ENCODE assay signal across 8 cellular contexts in genomic region chr2:231199219-231199618, GRCh38. TPM values are rescaled to one million over a fixed set of nuclear protein-coding genes. Genes with fewer than 3 reads are reported as not detected.
DNase-seq lines count a peak whose midpoint lies in the region; ATAC-seq, FAIRE-seq and TF ChIP-seq lines count a peak whose summit lies in the region.

No MANE protein-coding gene starts in this region.

- peaks cover 17% of the 10 kb centered on the region for H3K9me3 Mint-ChIP-seq in GM23338

- FAIRE-seq in GM12892 (lab: Jason Lieb, UNC), result no peak

- H3K4me2 ChIP-seq in GM23338, result peak overlapping the region; percentile 97
- H3K4me2 ChIP-seq in SU-DHL-6 (ENCODE audit: low read depth, low read length, poor library complexity, severe bottlenecking), result peak overlapping the region; percentile 94
- peak overlapping the region; percentile 92 for H3K4me2 ChIP-seq in skeletal muscle satellite cell (ENCODE audit: low read length)

- H3F3A ChIP-seq in GM23338 (replicated peaks; ENCODE audit: low read depth) (peaks cover 11% of the 10 kb centered on the region), SU-DHL-6 (ENCODE audit: insufficient read depth) (no peaks in the 10 kb centered on the region)

- no peak overlapping the region for H3K27ac Mint-ChIP-seq in GM23338

- no peaks in the 10 kb centered on the region for H3K27me3 ChIP-seq in GM23338 (ENCODE audit: insufficient read depth)
- H3K27me3 ChIP-seq in SU-DHL-6 (ENCODE audit: low read length), result no peaks in the 10 kb centered on the region
- H3K27me3 ChIP-seq in skeletal muscle satellite cell (ENCODE audit: control insufficient read depth, insufficient read depth, low read length), result peaks cover 4% of the 10 kb centered on the region

- H3K9me2 ChIP-seq in GM23338 (ENCODE audit: insufficient read depth), result no peaks in the 10 kb centered on the region
- H3K9me2 ChIP-seq in SU-DHL-6 (replicated peaks; ENCODE audit: insufficient read depth, low read length), result no peaks in the 10 kb centered on the region

- H3K4me3 ChIP-seq in GM23338 (peak overlapping the region; percentile 95), SU-DHL-6 (ENCODE audit: insufficient read depth, low read length, poor library complexity, severe bottlenecking) (peak overlapping the region; percentile 93), foreskin fibroblast (ENCODE audit: low read depth in 1 of 2, low read length in 2 of 2) (peak overlapping the region; percentile 80 to 98), skeletal muscle satellite cell (ENCODE audit: low read length) (peak overlapping the region; percentile 90)

- TF ChIP-seq CTCF in GM23338 (conservative IDR thresholded peaks at IDR 0.05; ENCODE audit: low read depth in 2 of 2), result no peak
- no peak for TF ChIP-seq CTCF in SU-DHL-6 (IDR thresholded peaks at IDR 0.05; ENCODE audit: insufficient read depth, low read length, poor library complexity, severe bottlenecking)
- no peak for TF ChIP-seq CTCF in foreskin fibroblast (IDR thresholded peaks at IDR 0.05; ENCODE audit: low read depth, low read length)

- TF ChIP-seq POLR2A in GM12892 (IDR thresholded peaks at IDR 0.05; ENCODE audit: low read depth, low read length), result no peak

- ATAC-seq in GM23338 (no peak), GM18867 (IDR thresholded peaks at IDR 0.05; ENCODE audit: unreplicated experiment) (no peak), GM19351 (IDR thresholded peaks at IDR 0.05; ENCODE audit: unreplicated experiment) (no peak)
- ATAC-seq in activated CD4-positive, CD25-positive, alpha-beta regulatory T cell treated with anti-CD3 and anti-CD28 coated beads, Interleukin-2, amount 50 U/mL, for 24 hours, result no peak

- H3K36me3 ChIP-seq in GM23338 (ENCODE audit: insufficient read depth) (no peaks in the 10 kb centered on the region; the same call in 1 of the 2 replicates), SU-DHL-6 (ENCODE audit: low read length) (no peaks in the 10 kb centered on the region), skeletal muscle satellite cell (ENCODE audit: insufficient read depth, low read length) (peaks cover 12% of the 10 kb centered on the region)

- H3K27ac ChIP-seq in GM23338 (ENCODE audit: low read depth) (peak overlapping the region; percentile 63; the same call in 1 of the 2 replicates), SU-DHL-6 (ENCODE audit: low read depth, low read length) (no peak overlapping the region)

- H3K9ac ChIP-seq in SU-DHL-6 (ENCODE audit: low read length) (peak overlapping the region; percentile 86), skeletal muscle satellite cell (ENCODE audit: low read depth, low read length) (peak overlapping the region; percentile 83)

- peaks cover 32% of the 10 kb centered on the region for H3K36me3 Mint-ChIP-seq in GM23338 (ENCODE audit: low read depth)

- H3K9me3 ChIP-seq in SU-DHL-6 (ENCODE audit: insufficient read depth, low read length) (no peaks in the 10 kb centered on the region), skeletal muscle satellite cell (replicated peaks; ENCODE audit: low read length) (no peaks in the 10 kb centered on the region)

- DNase-seq in GM23338 (ENCODE audit: low spot score) (no peak), foreskin fibroblast (peak; percentile 59 to 82), GM12892 (ENCODE audit: insufficient read length) (no peak)

- H4K20me1 ChIP-seq in GM23338 (replicated peaks; ENCODE audit: insufficient read depth), result no peaks in the 10 kb centered on the region
- no peaks in the 10 kb centered on the region for H4K20me1 ChIP-seq in SU-DHL-6 (ENCODE audit: low read depth, low read length)

- peak overlapping the region; percentile 96 for H3K4me3 Mint-ChIP-seq in GM23338

- H3K4me1 Mint-ChIP-seq in GM23338, result peaks cover 19% of the 10 kb centered on the region

- H2AFZ ChIP-seq in GM23338 (peak overlapping the region; percentile 78), SU-DHL-6 (ENCODE audit: low read depth, low read length, severe bottlenecking) (peak overlapping the region; percentile 3)

- H3K79me2 ChIP-seq in GM23338 (replicated peaks; ENCODE audit: insufficient read depth) (peaks cover 36% of the 10 kb centered on the region; the same call in 1 of the 2 replicates), SU-DHL-6 (ENCODE audit: insufficient read depth, low read length) (no peaks in the 10 kb centered on the region)

- peaks cover 5% of the 10 kb centered on the region for H3K27me3 Mint-ChIP-seq in GM23338 (ENCODE audit: insufficient read depth, low read depth, poor library complexity)

- H3K4me1 ChIP-seq in GM23338 (ENCODE audit: insufficient read depth) (peaks cover 13% of the 10 kb centered on the region), skeletal muscle satellite cell (ENCODE audit: control insufficient read depth, insufficient read depth, low read length) (peaks cover 20% of the 10 kb centered on the region)

TF ChIP-seq in GM23338, 12 proteins besides CTCF, POLR2A, EP300 and RAD21 (continues in another document):
- TF ChIP-seq ZNF331 (CRISPR knock-in tag; IDR thresholded peaks at IDR 0.05; ENCODE audit: low read depth) (no peak), REST (IDR thresholded peaks at IDR 0.05; ENCODE audit: unreplicated experiment) (no peak), EZH2 (IDR thresholded peaks at IDR 0.05; ENCODE audit: low read depth, unreplicated experiment) (no peak), EZH2phosphoT487 (IDR thresholded peaks at IDR 0.05; ENCODE audit: unreplicated experiment) (no peak)

RNA-seq across cellular contexts. Expression of gene ARMC9, which starts 0.8 kb away (rescaled TPM):
- 56.0 and 63.6 TPM in 2 replicates for total RNA-seq in GM23338 (2014; rRNA removed; shearing (Covaris generic))
- polyA plus RNA-seq in GM23338 (2016; fragmentation: Nextera tagmentation; extraction: Ambion mirVana), result 24.4 and 29.2 TPM in 2 replicates
- 18.1 and 32.7 TPM in 2 replicates for total RNA-seq in skeletal muscle satellite cell (2012; rRNA removed)
- polyA plus RNA-seq in GM12892 (2012; ENCODE audit: missing spikeins), result 9.8 TPM

Comparison
In these comparisons a context has a peak if more than half of its experiments do, and no peak if none do; other contexts are left out.
1. DNase-seq: peak in foreskin fibroblast (2 of 2); none in GM23338 (single experiment) and GM12892 (single experiment).
2. Peak in every context shown above with its lines, with median percentiles within 50 percentile points of each other: H3K4me2 ChIP-seq and H3K4me3 ChIP-seq.